1 cellular context compared by ENCODE assay signal in genomic region chr2:231780123-231780908, GRCh38.
TF ChIP-seq lines count a peak whose summit lies in the region.

No MANE protein-coding gene starts in this region.

TF ChIP-seq in WTC11, 78 proteins besides CTCF, POLR2A, EP300 and RAD21 (continued from another document):
- TF ChIP-seq, protein P1, sequence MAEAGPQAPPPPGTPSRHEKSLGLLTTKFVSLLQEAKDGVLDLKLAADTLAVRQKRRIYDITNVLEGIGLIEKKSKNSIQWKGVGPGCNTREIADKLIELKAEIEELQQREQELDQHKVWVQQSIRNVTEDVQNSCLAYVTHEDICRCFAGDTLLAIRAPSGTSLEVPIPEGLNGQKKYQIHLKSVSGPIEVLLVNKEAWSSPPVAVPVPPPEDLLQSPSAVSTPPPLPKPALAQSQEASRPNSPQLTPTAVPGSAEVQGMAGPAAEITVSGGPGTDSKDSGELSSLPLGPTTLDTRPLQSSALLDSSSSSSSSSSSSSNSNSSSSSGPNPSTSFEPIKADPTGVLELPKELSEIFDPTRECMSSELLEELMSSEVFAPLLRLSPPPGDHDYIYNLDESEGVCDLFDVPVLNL (CRISPR knock-in tag; IDR thresholded peaks at IDR 0.05; ENCODE audit: borderline replicate concordance, low read depth) = no peak
- no peak for TF ChIP-seq TEAD4 (CRISPR knock-in tag; IDR thresholded peaks at IDR 0.05)
